5 cellular contexts compared by ENCODE assay signal in the genomic region with DNA sequence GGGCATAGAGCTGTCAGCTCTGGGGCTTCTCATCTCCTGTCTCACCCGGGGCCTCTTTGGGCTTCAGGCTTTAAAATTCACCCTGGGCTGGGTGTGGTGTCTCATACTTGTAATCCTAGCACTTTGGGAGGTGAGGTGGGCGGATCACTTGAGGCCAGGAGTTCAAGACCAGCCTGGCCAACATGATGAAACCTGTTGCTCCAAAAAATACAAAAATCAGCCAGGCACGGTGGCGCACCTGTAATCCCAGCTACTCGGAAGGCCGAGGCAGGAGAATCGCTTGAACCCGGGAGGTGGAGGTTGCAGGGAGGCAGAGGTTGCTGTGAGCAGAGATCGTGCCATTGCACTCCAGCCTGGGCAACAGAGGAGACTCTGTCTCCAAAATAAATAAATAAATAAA. TPM values are rescaled to one million over a fixed set of nuclear protein-coding genes. Genes with fewer than 3 reads are reported as not detected.
"Had no signal": no experiment of that assay in that cellular context is flagged by ENCODE, and none has a peak within 500 bp of the region (broad histone marks: within the 10 kb centered on the region; RNA-seq: fewer than 3 reads in every experiment).

No MANE protein-coding gene starts in this region.

RNA-seq across cellular contexts. Expression of gene GRIK5, which starts 29.5 kb away (rescaled TPM):
- total RNA-seq: HepG2, HT-29, HT1080, IMR-90 had no signal
- polyA plus RNA-seq: HepG2, IgD-negative memory B cell had no signal
